In the genomic region with DNA sequence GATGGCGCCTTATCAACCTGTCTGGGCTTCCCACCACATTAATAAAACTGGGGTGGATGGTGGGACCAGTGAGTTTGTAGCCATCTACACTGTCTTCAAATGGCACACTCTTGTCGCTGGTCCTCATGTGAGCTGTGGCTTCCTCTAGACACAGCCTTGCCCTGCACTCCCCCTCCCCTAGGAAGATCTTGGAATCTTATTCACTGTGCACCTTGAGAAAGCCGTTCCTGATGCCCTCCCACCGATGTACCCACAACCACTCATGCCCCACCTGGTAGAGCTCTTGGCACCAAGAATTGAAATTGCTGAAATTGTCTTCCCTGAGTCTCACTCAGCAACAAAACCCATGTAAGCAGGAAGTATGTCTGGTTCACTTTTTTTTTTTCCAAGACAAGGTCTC, we compare ENCODE assay signal across 27 cellular contexts.
"Had no signal": no experiment of that assay in that cellular context is flagged by ENCODE, and none has a peak within 500 bp of the region (broad histone marks: within the 10 kb centered on the region; RNA-seq: fewer than 3 reads in every experiment).

No MANE protein-coding gene starts in this region.

- H3K9me3 Mint-ChIP-seq: memory B cell; natural killer cell; stimulated activated memory B cell treated with anti-CD40 and anti-IgM and Interleukin-4, amounts not matched to agents 10 μg/mL and 1 μg/mL and 100 μg/mL, for 72 hours had no signal

- ATAC-seq: esophagus mucosa; gastrocnemius medialis; natural killer cell; psoas muscle; right cardiac atrium; stimulated activated memory B cell treated with anti-CD40 and anti-IgM and Interleukin-4, amounts not matched to agents 10 μg/mL and 1 μg/mL and 100 μg/mL, for 72 hours; stimulated activated naive CD8-positive, alpha-beta T cell treated with anti-CD3 and anti-CD28 coated beads, Interleukin-15, Interleukin-2, amounts not matched to agents 100 U/mL and 50 U/mL, for 24 hours; upper lobe of right lung had no signal

- H3K4me1 ChIP-seq: gastrocnemius medialis, psoas muscle, spleen, tibial nerve, upper lobe of right lung, vagina had no signal

- H3K4me3 ChIP-seq: dorsolateral prefrontal cortex, gastrocnemius medialis, lung, ovary, psoas muscle, skin epidermis, spleen, thoracic aorta, tibial nerve, upper lobe of right lung, vagina had no signal

- H3K36me3 ChIP-seq: gastrocnemius medialis, ovary, spleen, thoracic aorta, tibial nerve, upper lobe of right lung, vagina had no signal

- DNase-seq: dorsolateral prefrontal cortex; effector CD4-positive, alpha-beta T cell; foreskin fibroblast; gastrocnemius medialis; head of caudate nucleus; natural killer cell; nucleus accumbens; ovary; posterior cingulate gyrus; psoas muscle; right cardiac atrium; spleen; stimulated activated CD4-positive, alpha-beta T cell treated with anti-CD3 and anti-CD28 coated beads, Interleukin-4, amount 100 ng/mL, for 4 hours; stimulated activated naive CD8-positive, alpha-beta T cell treated with anti-CD3 and anti-CD28 coated beads, Interleukin-15, Interleukin-2, amounts not matched to agents 100 U/mL and 50 U/mL, for 24 hours; substantia nigra; upper lobe of right lung had no signal

- H3K27ac Mint-ChIP-seq: memory B cell; natural killer cell; stimulated activated memory B cell treated with anti-CD40 and anti-IgM and Interleukin-4, amounts not matched to agents 10 μg/mL and 1 μg/mL and 100 μg/mL, for 72 hours had no signal

- H3K27me3 Mint-ChIP-seq: stimulated activated memory B cell treated with anti-CD40 and anti-IgM and Interleukin-4, amounts not matched to agents 10 μg/mL and 1 μg/mL and 100 μg/mL, for 72 hours had no signal

- H3K4me1 Mint-ChIP-seq: memory B cell; natural killer cell; stimulated activated memory B cell treated with anti-CD40 and anti-IgM and Interleukin-4, amounts not matched to agents 10 μg/mL and 1 μg/mL and 100 μg/mL, for 72 hours had no signal

- H3K9me3 ChIP-seq: gastrocnemius medialis, ovary, thoracic aorta, upper lobe of right lung, vagina had no signal

- H3K36me3 Mint-ChIP-seq: memory B cell; natural killer cell; stimulated activated memory B cell treated with anti-CD40 and anti-IgM and Interleukin-4, amounts not matched to agents 10 μg/mL and 1 μg/mL and 100 μg/mL, for 72 hours had no signal

- H3K27me3 ChIP-seq: dorsolateral prefrontal cortex, gastrocnemius medialis, ovary, spleen, tibial nerve, upper lobe of right lung, vagina had no signal

- H3K27ac ChIP-seq: dorsolateral prefrontal cortex, epithelial cell of prostate, gastrocnemius medialis, ovary, psoas muscle, skin epidermis, spleen, thoracic aorta, tibial nerve, upper lobe of right lung, vagina had no signal

- FAIRE-seq: colon, keratinocyte had no signal

- H3K4me3 Mint-ChIP-seq: memory B cell; natural killer cell; stimulated activated memory B cell treated with anti-CD40 and anti-IgM and Interleukin-4, amounts not matched to agents 10 μg/mL and 1 μg/mL and 100 μg/mL, for 72 hours had no signal
